8 cellular contexts compared by ENCODE assay signal in genomic region chr12:53325539-53326061, GRCh38. TPM values are rescaled to one million over a fixed set of nuclear protein-coding genes. Genes with fewer than 3 reads are reported as not detected.
DNase-seq lines count a peak whose midpoint lies in the region; ATAC-seq, FAIRE-seq and TF ChIP-seq lines count a peak whose summit lies in the region.

No MANE protein-coding gene starts in this region.

- H3K36me3 ChIP-seq in neural cell (ENCODE audit: insufficient read depth, low read length) (no peaks in the 10 kb centered on the region), aorta (ENCODE audit: control insufficient read depth in 1 of 2, insufficient read depth in 2 of 2, low read length in 1 of 2) (no peaks in the 10 kb centered on the region)

- peak overlapping the region; percentile 81 for H3K4me3 Mint-ChIP-seq in activated T-cell treated with anti-CD3 and anti-CD28 coated beads, Interleukin-2, amount 50 U/mL, for 4 hours

- no peak overlapping the region for H2AFZ ChIP-seq in neural cell (ENCODE audit: low read depth, low read length)

- H3K27ac ChIP-seq in neural cell (ENCODE audit: low read length) (no peak overlapping the region), aorta (ENCODE audit: low read depth in 1 of 2, low read length in 2 of 2) (no peak overlapping the region)

- TF ChIP-seq RAD21 in neural cell (conservative IDR thresholded peaks at IDR 0.05): no peak

- H3K9me3 ChIP-seq in neural cell (ENCODE audit: low read length) (no peaks in the 10 kb centered on the region), aorta (ENCODE audit: control insufficient read depth, low read length) (no peaks in the 10 kb centered on the region)

- H3K27me3 ChIP-seq in neural cell (ENCODE audit: insufficient read depth, low read depth, low read length): peaks cover 19% of the 10 kb centered on the region
- no peaks in the 10 kb centered on the region for H3K27me3 ChIP-seq in aorta (ENCODE audit: control insufficient read depth in 1 of 2, insufficient read depth in 2 of 2, low read length in 1 of 2)

- H3K27me3 Mint-ChIP-seq in activated T-cell treated with anti-CD3 and anti-CD28 coated beads, Interleukin-2, amount 50 U/mL, for 4 hours (ENCODE audit: low read depth): no peaks in the 10 kb centered on the region

- DNase-seq in activated naive CD4-positive, alpha-beta T cell treated with Interleukin-2 at 50 U/mL for 16 hours: peak; percentile 24
- no peak for DNase-seq in activated naive CD4-positive, alpha-beta T cell (lab: John Stamatoyannopoulos, UW)
- no peak for DNase-seq in activated T-cell treated with anti-CD3 and anti-CD28 coated beads, Interleukin-2, amount 50 U/mL, for 4 hours
- peak in 1 of 2 donors; percentile 58 for DNase-seq in foreskin fibroblast
- DNase-seq in aorta: peak; percentile 76 to 84
- DNase-seq in HTR-8/SVneo (ENCODE audit: insufficient read length, low spot score): no peak
- no peak for DNase-seq in H54 (ENCODE audit: insufficient read length, low spot score)

- no peak for TF ChIP-seq CTCF in foreskin fibroblast (IDR thresholded peaks at IDR 0.05; ENCODE audit: low read depth, low read length)
- TF ChIP-seq CTCF in neural cell (IDR thresholded peaks at IDR 0.05; ENCODE audit: poor library complexity, severe bottlenecking): no peak

- no peaks in the 10 kb centered on the region for H3K36me3 Mint-ChIP-seq in activated T-cell treated with anti-CD3 and anti-CD28 coated beads, Interleukin-2, amount 50 U/mL, for 4 hours (ENCODE audit: insufficient read depth)

- no peak for TF ChIP-seq POLR2A in H54 (IDR thresholded peaks at IDR 0.05; ENCODE audit: low read depth, low read length)

- no peak for ATAC-seq in activated T-cell treated with anti-CD3 and anti-CD28 coated beads, Interleukin-2, amount 50 U/mL, for 4 hours
- peak; percentile 11 for ATAC-seq in aorta (ENCODE audit: low FRiP score)

- H3K4me2 ChIP-seq in neural cell (ENCODE audit: low read length): no peak overlapping the region

- no peaks in the 10 kb centered on the region for H3K9me3 Mint-ChIP-seq in activated T-cell treated with anti-CD3 and anti-CD28 coated beads, Interleukin-2, amount 50 U/mL, for 4 hours

- TF ChIP-seq EP300 in neural cell (conservative IDR thresholded peaks at IDR 0.05; ENCODE audit: poor library complexity, severe bottlenecking): no peak

- intact Hi-C loops in aorta (cut with DNase I): loop anchor here (10.0 kb wide), 1 partner anchor 179 kb away; the partner anchor contains the start of genes NPFF (in 2 of the 2) and TARBP2 (in 2 of the 2)

- no peaks in the 10 kb centered on the region for H3F3A ChIP-seq in neural cell (ENCODE audit: insufficient read depth, low read length, poor library complexity, severe bottlenecking)

- no peaks in the 10 kb centered on the region for H4K20me1 ChIP-seq in neural cell (ENCODE audit: insufficient read depth)

- H3K9me2 ChIP-seq in neural cell (ENCODE audit: insufficient read depth, low read length): no peaks in the 10 kb centered on the region

- peak overlapping the region; percentile 65 to 70 for H3K4me3 ChIP-seq in foreskin fibroblast (ENCODE audit: low read depth in 1 of 2, low read length in 2 of 2)
- H3K4me3 ChIP-seq in neural cell (ENCODE audit: low read length): peak overlapping the region; percentile 66
- peak overlapping the region; percentile 51 to 73 for H3K4me3 ChIP-seq in aorta (ENCODE audit: low read length in 2 of 2)

- peak overlapping the region; percentile 44 for H3K9ac ChIP-seq in neural cell (ENCODE audit: low read length)

- peaks cover 33% of the 10 kb centered on the region for H3K4me1 Mint-ChIP-seq in activated T-cell treated with anti-CD3 and anti-CD28 coated beads, Interleukin-2, amount 50 U/mL, for 4 hours (ENCODE audit: low read depth)

- WGBS in aorta, 2 donors: 0 to 1% methylated on average over 26 to 47 of the region's 47 CpGs

- FAIRE-seq in HTR-8/SVneo (lab: Jason Lieb, UNC): no peak
- no peak for FAIRE-seq in H54 (lab: Jason Lieb, UNC)

- H3K4me1 ChIP-seq in aorta (ENCODE audit: control insufficient read depth in 1 of 2, insufficient read depth in 2 of 2, low read length in 2 of 2): peaks cover 0 to 4% of the 10 kb centered on the region in 2 donors

- H3K79me2 ChIP-seq in neural cell (replicated peaks; ENCODE audit: insufficient read depth, low read length): no peaks in the 10 kb centered on the region

TF ChIP-seq in neural cell, 6 proteins besides CTCF, POLR2A, EP300 and RAD21:
- TF ChIP-seq MXI1 (conservative IDR thresholded peaks at IDR 0.05; ENCODE audit: poor library complexity, severe bottlenecking) (no peak), EZH2 (IDR thresholded peaks at IDR 0.05; ENCODE audit: borderline replicate concordance, insufficient read depth, low read length, poor library complexity, severe bottlenecking) (no peak), POLR2AphosphoS5 (IDR thresholded peaks at IDR 0.05) (no peak), SMC3 (conservative IDR thresholded peaks at IDR 0.05; ENCODE audit: poor library complexity) (no peak), TAF1 (IDR thresholded peaks at IDR 0.05; ENCODE audit: low read depth) (no peak), REST (IDR thresholded peaks at IDR 0.05; ENCODE audit: borderline replicate concordance) (no peak)
TF ChIP-seq in neural cell: peak in this region for 0.

RNA-seq across cellular contexts. Expression of gene AAAS, which starts 4.2 kb away (rescaled TPM):
- 10 to 100 TPM; 84.6 to 95.9 (median 91.2) TPM for total RNA-seq in activated T-cell treated with anti-CD3 and anti-CD28 coated beads, Interleukin-2, amount 50 U/mL, for 4 hours
- polyA plus RNA-seq in neural cell: 138 and 153 TPM in 2 replicates
- polyA minus RNA-seq in neural cell: 44.5 and 53.6 TPM in 2 replicates
- 10 to 100 TPM; 33.3 to 45.3 TPM for total RNA-seq in aorta
- 100 to 1,000 TPM in 1 of 2 donors, 10 to 100 TPM in 1; 15.3 to 109 TPM for polyA plus RNA-seq in aorta

RNA-seq across cellular contexts. Expression of gene SP7, which starts 10.6 kb away (rescaled TPM):
- total RNA-seq in activated T-cell treated with anti-CD3 and anti-CD28 coated beads, Interleukin-2, amount 50 U/mL, for 4 hours: not detected
- not detected in 2 replicates for polyA plus RNA-seq in neural cell
- polyA minus RNA-seq in neural cell: not detected in 2 replicates
- total RNA-seq in aorta: under 1 TPM in 1 of 2 donors, not detected in 1; 0.33 TPM
- polyA plus RNA-seq in aorta: not detected

RNA-seq across cellular contexts. Expression of gene MYG1, which starts 26.1 kb away (rescaled TPM):
- 100 to 1,000 TPM; 121 to 149 (median 128) TPM for total RNA-seq in activated T-cell treated with anti-CD3 and anti-CD28 coated beads, Interleukin-2, amount 50 U/mL, for 4 hours
- 70.5 and 84.1 TPM in 2 replicates for polyA plus RNA-seq in neural cell
- polyA minus RNA-seq in neural cell: 30.1 and 30.2 TPM in 2 replicates
- total RNA-seq in aorta: 10 to 100 TPM; 32.7 to 43.6 TPM
- 100 to 1,000 TPM in 1 of 2 donors, 10 to 100 TPM in 1; 38.6 to 112 TPM for polyA plus RNA-seq in aorta

RNA-seq across cellular contexts. Expression of gene PFDN5, which starts 30.3 kb away (rescaled TPM):
- total RNA-seq in activated T-cell treated with anti-CD3 and anti-CD28 coated beads, Interleukin-2, amount 50 U/mL, for 4 hours: 100 to 1,000 TPM; 393 to 403 (median 400) TPM
- polyA plus RNA-seq in neural cell (1,371 and 1,383 TPM in 2 replicates), aorta (1,000 to 10,000 TPM; 1,642 to 3,916 TPM)
- 174 and 217 TPM in 2 replicates for polyA minus RNA-seq in neural cell
- total RNA-seq in aorta: 100 to 1,000 TPM; 386 to 452 TPM

RNA-seq across cellular contexts. Expression of gene SP1, which starts 54.4 kb away (rescaled TPM):
- total RNA-seq in activated T-cell treated with anti-CD3 and anti-CD28 coated beads, Interleukin-2, amount 50 U/mL, for 4 hours: 10 to 100 TPM; 61.9 to 64.6 (median 63.5) TPM
- polyA plus RNA-seq in neural cell (7.3 and 9.9 TPM in 2 replicates), aorta (10 to 100 TPM in 1 of 2 donors, 1 to 10 TPM in 1; 7.4 to 17.3 TPM)
- 21.4 and 29.1 TPM in 2 replicates for polyA minus RNA-seq in neural cell
- total RNA-seq in aorta: 10 to 100 TPM; 63.3 to 83.1 TPM

Comparison
In these comparisons a context has a peak if more than half of its experiments do, and no peak if none do; other contexts are left out.
1. DNase-seq: peak in activated naive CD4-positive, alpha-beta T cell treated with Interleukin-2 at 50 U/mL for 16 hours (single experiment) and aorta (2 of 2); none in activated naive CD4-positive, alpha-beta T cell (0 of 4), activated T-cell treated with anti-CD3 and anti-CD28 coated beads, Interleukin-2, amount 50 U/mL, for 4 hours (single experiment), HTR-8/SVneo (single experiment) and H54 (single experiment).
2. Peak in every context shown above with its lines, with median percentiles within 50 percentile points of each other: H3K4me3 ChIP-seq.